In genomic region chrX:142505839-142506238, GRCh38 we compare ENCODE assay signal across 8 cellular contexts.
"Had no signal": no experiment of that assay in that cellular context is flagged by ENCODE, and none has a peak within 500 bp of the region (broad histone marks: within the 10 kb centered on the region; RNA-seq: fewer than 3 reads in every experiment).

No MANE protein-coding gene starts in this region.

- FAIRE-seq: G401.6, GM12878, GM12891, GM12892, GM18507, GM19239 had no signal

- DNase-seq: GDM1, GF-D8 had no signal

- H3K4me3 ChIP-seq: GM12878 had no signal
